Comparison of ENCODE assay signal across 27 cellular contexts in the genomic region with DNA sequence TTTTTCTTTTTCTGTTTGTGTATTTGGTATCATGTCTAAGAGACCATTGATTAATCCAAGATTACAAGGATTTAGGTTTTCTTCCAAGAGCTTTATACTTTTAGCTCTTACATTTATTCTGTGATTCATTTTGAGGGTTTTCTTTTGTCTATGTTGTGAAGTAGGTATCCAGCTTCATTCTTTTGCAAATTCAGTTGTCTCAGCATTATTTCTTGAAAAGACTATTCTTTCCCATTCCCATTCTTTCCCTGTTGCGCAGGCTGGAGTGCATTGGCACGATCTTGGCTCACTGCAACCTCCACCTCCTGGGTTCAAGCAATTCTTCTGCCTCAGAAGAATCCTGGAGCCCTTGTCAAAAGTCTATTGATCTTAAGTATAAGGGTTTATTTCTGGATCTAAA.
"Had no signal": no experiment of that assay in that cellular context is flagged by ENCODE, and none has a peak within 500 bp of the region (broad histone marks: within the 10 kb centered on the region; RNA-seq: fewer than 3 reads in every experiment).

No MANE protein-coding gene starts in this region.

- FAIRE-seq: colon, endometrium, endothelial cell of umbilical vein had no signal

- H3K4me3 ChIP-seq: colonic mucosa, coronary artery, dorsolateral prefrontal cortex, esophagus muscularis mucosa, esophagus squamous epithelium, gastrocnemius medialis, gastroesophageal sphincter, heart left ventricle, heart right ventricle had no signal

- H3K27me3 ChIP-seq: colonic mucosa, dorsolateral prefrontal cortex, esophagus muscularis mucosa, esophagus squamous epithelium, foreskin keratinocyte, gastrocnemius medialis, gastroesophageal sphincter, heart left ventricle, heart right ventricle had no signal

- H3K4me1 ChIP-seq: colonic mucosa, esophagus muscularis mucosa, esophagus squamous epithelium, foreskin keratinocyte, gastrocnemius medialis, gastroesophageal sphincter, heart left ventricle, heart right ventricle had no signal

- DNase-seq: colonic mucosa; cortex of kidney; dermis blood vessel endothelial cell; dorsolateral prefrontal cortex; effector CD4-positive, alpha-beta T cell; effector CD8-positive, alpha-beta T cell; effector memory CD4-positive, alpha-beta T cell; effector memory CD8-positive, alpha-beta T cell; endodermal cell; erythroblast; esophagus squamous epithelium; foreskin fibroblast; foreskin keratinocyte; foreskin melanocyte; gastrocnemius medialis; glutamatergic neuron; head of caudate nucleus; heart left ventricle; heart right ventricle had no signal

- H3K27ac ChIP-seq: colonic mucosa, coronary artery, dorsolateral prefrontal cortex, epithelial cell of prostate, esophagus muscularis mucosa, esophagus squamous epithelium, foreskin keratinocyte, gastrocnemius medialis, gastroesophageal sphincter, heart left ventricle, heart right ventricle had no signal

- H3K36me3 ChIP-seq: colonic mucosa, esophagus muscularis mucosa, esophagus squamous epithelium, gastrocnemius medialis, gastroesophageal sphincter, heart left ventricle, heart right ventricle had no signal

- H3K9me3 ChIP-seq: colonic mucosa, esophagus muscularis mucosa, esophagus squamous epithelium, gastroesophageal sphincter had no signal

- ATAC-seq: effector memory CD8-positive, alpha-beta T cell; esophagus mucosa; foreskin keratinocyte; gastrocnemius medialis; gastroesophageal sphincter; heart left ventricle; heart right ventricle had no signal
